Comparison of ENCODE assay signal across 1 cellular context in genomic region chr1:94600556-94600955, GRCh38.
TF ChIP-seq lines count a peak whose summit lies in the region.

No MANE protein-coding gene starts in this region.

TF ChIP-seq in IMR-90, 13 proteins besides CTCF, POLR2A, EP300 and RAD21:
- no peak for TF ChIP-seq ELK1 (IDR thresholded peaks at IDR 0.05; ENCODE audit: borderline replicate concordance, low read depth, low read length)
- no peak for TF ChIP-seq RCOR1 (IDR thresholded peaks at IDR 0.05; ENCODE audit: insufficient replicate concordance, low read length)
- no peak for TF ChIP-seq CEBPB (IDR thresholded peaks at IDR 0.05; ENCODE audit: low read depth, low read length)
- no peak for TF ChIP-seq RFX5 (IDR thresholded peaks at IDR 0.05; ENCODE audit: low read depth, low read length)
